In the genomic region with DNA sequence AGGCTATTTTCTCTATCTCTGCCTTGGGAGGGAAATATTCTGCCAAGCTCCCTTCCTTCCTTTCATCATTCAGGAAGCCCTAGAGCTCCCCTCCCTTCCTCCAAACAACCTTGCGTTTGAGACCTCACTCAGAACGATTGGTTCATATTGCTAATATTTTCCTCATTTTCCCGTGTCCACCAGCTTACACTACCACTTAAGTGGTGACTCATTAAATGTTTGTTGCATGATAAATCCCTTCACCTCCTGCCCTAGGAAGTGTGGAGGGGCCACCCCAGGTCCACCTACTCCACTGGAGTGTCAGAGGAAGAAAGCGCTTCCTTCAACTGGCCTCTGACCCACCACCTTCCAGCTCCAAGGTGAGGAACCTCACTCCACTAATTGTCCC, we compare ENCODE assay signal across 9 cellular contexts. TPM values are rescaled to one million over a fixed set of nuclear protein-coding genes. Genes with fewer than 3 reads are reported as not detected.
A peak's percentile ranks its signal among the peaks of the same experiment; 100 is the strongest.
DNase-seq lines count a peak whose midpoint lies in the region; ATAC-seq and TF ChIP-seq lines count a peak whose summit lies in the region.
"Had no signal": no experiment of that assay in that cellular context is flagged by ENCODE, and none has a peak within 500 bp of the region (broad histone marks: within the 10 kb centered on the region; RNA-seq: fewer than 3 reads in every experiment).

No MANE protein-coding gene starts in this region.

- CTCF ChIA-PET in OCI-LY7 (lab: Charles Lee; ENCODE audit: unreplicated experiment), result interaction anchor here (1.2 kb wide), 1 partner anchor 20 kb away, joined by 4 read pairs; no protein-coding TSS in a partner anchor

- POLR2A ChIA-PET in OCI-LY7 (lab: Charles Lee), result interaction anchor here (1.0 kb wide), 1 partner anchor 14 kb away, joined by 3 read pairs; no protein-coding TSS in a partner anchor

- H3K9me3 Mint-ChIP-seq in CD14-positive monocyte, result peaks cover 0 to 6% (median 0%) of the 10 kb centered on the region in 7 donors
- no peaks in the 10 kb centered on the region for H3K9me3 Mint-ChIP-seq in dendritic cell treated with granulocyte-macrophage colony-stimulating factor and Interleukin-4, amounts not matched to agents 40 ng/mL and 50 ng/mL, for 4 days
- no peaks in the 10 kb centered on the region for H3K9me3 Mint-ChIP-seq in neural crest cell

- H3K36me3 Mint-ChIP-seq in CD14-positive monocyte (peaks cover 12 to 15% of the 10 kb centered on the region in 2 donors), neural crest cell (ENCODE audit: low read depth) (no peaks in the 10 kb centered on the region)
- peaks cover 15% of the 10 kb centered on the region for H3K36me3 Mint-ChIP-seq in dendritic cell treated with granulocyte-macrophage colony-stimulating factor and Interleukin-4, amounts not matched to agents 40 ng/mL and 50 ng/mL, for 4 days (ENCODE audit: low read depth)

- peaks cover 51% of the 10 kb centered on the region for H3K4me1 ChIP-seq in OCI-LY7 (ENCODE audit: insufficient read depth, low read length, poor library complexity, severe bottlenecking)

- intact Hi-C loops in CD14-positive monocyte (cut with micrococcal nuclease) (loop anchor here (10.0 kb wide), 4 partner anchors 110 to 230 kb away; a partner anchor contains a TSS), OCI-LY7 (cut with micrococcal nuclease; ENCODE audit: unreplicated experiment) (loop anchor here (10.0 kb wide), 1 partner anchor 430 kb away; no protein-coding TSS in a partner anchor)
- intact Hi-C loops in dendritic cell treated with granulocyte-macrophage colony-stimulating factor and Interleukin-4, amounts not matched to agents 40 ng/mL and 50 ng/mL, for 4 days (cut with micrococcal nuclease), result loop anchor here (5.0 kb wide), 1 partner anchor 42 kb away; no protein-coding TSS in a partner anchor

- peak overlapping the region; percentile 65 for H3K4me2 ChIP-seq in OCI-LY7 (ENCODE audit: low read length)

- H2AFZ ChIP-seq in OCI-LY7 (ENCODE audit: low read length), result peak overlapping the region; percentile 86

- no TSS peak for BruUV-seq in OCI-LY7 (replicated peaks; lab: Mats Ljungman, UMichigan)

- peaks cover 16% of the 10 kb centered on the region; the same call in 1 of the 2 replicates for H3K79me2 ChIP-seq in OCI-LY7 (ENCODE audit: insufficient read depth, low read depth, low read length)

- H3K9me2 ChIP-seq in OCI-LY7 (ENCODE audit: insufficient read depth, low read length), result no peaks in the 10 kb centered on the region

- peak overlapping the region in 1 of 2 donors; percentile 65 for H3K4me3 Mint-ChIP-seq in CD14-positive monocyte
- peak overlapping the region; percentile 58 for H3K4me3 Mint-ChIP-seq in dendritic cell treated with granulocyte-macrophage colony-stimulating factor and Interleukin-4, amounts not matched to agents 40 ng/mL and 50 ng/mL, for 4 days
- H3K4me3 Mint-ChIP-seq in neural crest cell, result peak overlapping the region; percentile 39

- TF ChIP-seq CTCF in CD14-positive monocyte (IDR thresholded peaks at IDR 0.05) (no peak), OCI-LY7 (conservative IDR thresholded peaks at IDR 0.05; ENCODE audit: low read length) (no peak), neural crest cell (conservative IDR thresholded peaks at IDR 0.05) (no peak)

- H3K4me1 Mint-ChIP-seq in CD14-positive monocyte (peaks cover 72% of the 10 kb centered on the region), neural crest cell (peaks cover 37% of the 10 kb centered on the region)
- peaks cover 70% of the 10 kb centered on the region for H3K4me1 Mint-ChIP-seq in dendritic cell treated with granulocyte-macrophage colony-stimulating factor and Interleukin-4, amounts not matched to agents 40 ng/mL and 50 ng/mL, for 4 days (ENCODE audit: low read depth)

- H3K9me3 ChIP-seq in OCI-LY7 (ENCODE audit: low read length), result no peaks in the 10 kb centered on the region

- ATAC-seq in HG03460 (IDR thresholded peaks at IDR 0.05; ENCODE audit: unreplicated experiment), result no peak

- H3K27me3 Mint-ChIP-seq in CD14-positive monocyte (ENCODE audit: low read depth in 3 of 3) (no peaks in the 10 kb centered on the region), neural crest cell (ENCODE audit: low read depth) (no peaks in the 10 kb centered on the region)
- H3K27me3 Mint-ChIP-seq in dendritic cell treated with granulocyte-macrophage colony-stimulating factor and Interleukin-4, amounts not matched to agents 40 ng/mL and 50 ng/mL, for 4 days, result no peaks in the 10 kb centered on the region

- DNase-seq in CD14-positive monocyte (ENCODE audit: low spot score), result peak; percentile 61
- no peak for DNase-seq in OCI-LY7 (ENCODE audit: low spot score)
- DNase-seq in neural crest cell (ENCODE audit: low read depth, low spot score), result no peak
- no peak for DNase-seq in NCI-H446 (lab: John Stamatoyannopoulos, UW)
- DNase-seq in DMS153 treated with DMSO at 0.1 percent for 48 hours (lab: John Stamatoyannopoulos, UW; ENCODE audit: unreplicated experiment), result no peak
- DNase-seq in DMS 273 (lab: John Stamatoyannopoulos, UW; ENCODE audit: unreplicated experiment), result no peak
- DNase-seq: T1000 had no signal

- H3K27ac ChIP-seq in OCI-LY7 (ENCODE audit: low read depth, low read length, poor library complexity, severe bottlenecking), result no peak overlapping the region

- no peaks in the 10 kb centered on the region for H4K20me1 ChIP-seq in OCI-LY7 (ENCODE audit: insufficient read depth, low read length)

- no peak overlapping the region for H3K4me3 ChIP-seq in OCI-LY7 (ENCODE audit: low read depth, low read length, poor library complexity, severe bottlenecking)

- H3K36me3 ChIP-seq in OCI-LY7 (ENCODE audit: insufficient read depth, low read length), result peaks cover 11% of the 10 kb centered on the region; the same call in 1 of the 2 replicates

- H3K27ac Mint-ChIP-seq in CD14-positive monocyte (peak overlapping the region; percentile 84 to 95 (median 90)), neural crest cell (ENCODE audit: unreplicated experiment) (no peak overlapping the region)
- peak overlapping the region; percentile 83 for H3K27ac Mint-ChIP-seq in dendritic cell treated with granulocyte-macrophage colony-stimulating factor and Interleukin-4, amounts not matched to agents 40 ng/mL and 50 ng/mL, for 4 days

RNA-seq across cellular contexts. Expression of a gene that starts 2.3 kb away (rescaled TPM):
- 10 to 100 TPM in 1 of 2 donors, 1 to 10 TPM in 1; 9.3 to 10.3 TPM for polyA plus RNA-seq in CD14-positive monocyte
- total RNA-seq in OCI-LY7 (2014; rRNA removed; shearing (Covaris generic)), result 18.7 and 20.1 TPM in 2 replicates
- 16.9 and 18.9 TPM in 2 replicates for total RNA-seq in OCI-LY7 (2022)
- total RNA-seq in neural crest cell, result 22.5 and 22.6 TPM in 2 replicates
